ENCODE assay signal across 27 cellular contexts in genomic region chr3:25706213-25706612, GRCh38.
"Had no signal": no experiment of that assay in that cellular context is flagged by ENCODE, and none has a peak within 500 bp of the region (broad histone marks: within the 10 kb centered on the region; RNA-seq: fewer than 3 reads in every experiment).

No MANE protein-coding gene starts in this region.

- H3K79me2 ChIP-seq: parathyroid adenoma had no signal

- H3K9me3 ChIP-seq: ovary, psoas muscle, right lobe of liver, sigmoid colon, stomach, thoracic aorta, thyroid gland, tibial nerve, upper lobe of left lung, vagina had no signal

- ATAC-seq: naive thymus-derived CD8-positive, alpha-beta T cell; natural killer cell treated with Interleukin-12 subunit alpha and Interleukin-12 subunit beta and Interleukin-15 and Interleukin-18, amount 100 ng/mL, for 72 hours; psoas muscle; right cardiac atrium; right lobe of liver; stimulated activated effector memory CD8-positive, alpha-beta T cell treated with anti-CD3 and anti-CD28 coated beads, Interleukin-12 subunit alpha, Interleukin-12 subunit beta, amount 100 ng/mL, for 72 hours; stimulated activated naive B cell treated with anti-CD40 and anti-IgM and Interleukin-4, amounts not matched to agents 10 μg/mL and 1 μg/mL and 100 μg/mL, for 72 hours had no signal

- H3K4me1 ChIP-seq: neural progenitor cell, parathyroid adenoma, psoas muscle, right lobe of liver, sigmoid colon, stomach, thyroid gland, tibial nerve, upper lobe of left lung, vagina had no signal

- H3K27ac ChIP-seq: neural progenitor cell, ovary, parathyroid adenoma, psoas muscle, right lobe of liver, sigmoid colon, stomach, thoracic aorta, thyroid gland, tibial nerve, upper lobe of left lung, vagina had no signal

- H3K27me3 ChIP-seq: neural progenitor cell, ovary, right lobe of liver, sigmoid colon, thyroid gland, tibial nerve, upper lobe of left lung, vagina had no signal

- H3K4me3 ChIP-seq: neural progenitor cell, ovary, psoas muscle, right lobe of liver, sigmoid colon, stomach, thoracic aorta, thyroid gland, tibial nerve, upper lobe of left lung, vagina had no signal

- H2AFZ ChIP-seq: neural progenitor cell, parathyroid adenoma had no signal

- H3K36me3 ChIP-seq: neural progenitor cell, ovary, right lobe of liver, sigmoid colon, stomach, thoracic aorta, thyroid gland, tibial nerve, upper lobe of left lung, vagina had no signal

- H3K4me2 ChIP-seq: neural progenitor cell had no signal

- DNase-seq: naive thymus-derived CD8-positive, alpha-beta T cell; nephron progenitor cell; occipital lobe; ovary; posterior cingulate gyrus; psoas muscle; right cardiac atrium; right lobe of liver; sigmoid colon; small intestine; stimulated activated CD4-positive, alpha-beta T cell treated with anti-CD3 and anti-CD28 coated beads, Interleukin-15, amount 100 ng/mL, for 24 hours; stimulated activated CD4-positive, alpha-beta T cell treated with anti-CD3 and anti-CD28 coated beads, Interleukin-2, amount 100 ng/mL, for 24 hours; stimulated activated CD4-positive, alpha-beta T cell treated with anti-CD3 and anti-CD28 coated beads, Interleukin-2, amount 100 ng/mL, for 48 hours; stimulated activated CD4-positive, alpha-beta T cell treated with anti-CD3 and anti-CD28 coated beads, Interleukin-4, amount 100 ng/mL, for 24 hours; stimulated activated naive B cell treated with anti-CD40 and anti-IgM and Interleukin-4, amounts not matched to agents 10 μg/mL and 1 μg/mL and 100 μg/mL, for 72 hours; stimulated activated naive CD4-positive, alpha-beta T cell treated with Interleukin-2 at 50 U/mL for 16 hours; stomach; thyroid gland; trophoblast cell; upper lobe of left lung had no signal

- H3K9ac ChIP-seq: neural progenitor cell, parathyroid adenoma had no signal
